In genomic region chr6:36139431-36139830, GRCh38 we compare ENCODE assay signal across 10 cellular contexts. TPM values are rescaled to one million over a fixed set of nuclear protein-coding genes. Genes with fewer than 3 reads are reported as not detected.
DNase-seq lines count a peak whose midpoint lies in the region; ATAC-seq and TF ChIP-seq lines count a peak whose summit lies in the region.
"Had no signal": no experiment of that assay in that cellular context is flagged by ENCODE, and none has a peak within 500 bp of the region (broad histone marks: within the 10 kb centered on the region; RNA-seq: fewer than 3 reads in every experiment).

No MANE protein-coding gene starts in this region.

- no peaks in the 10 kb centered on the region for H3K4me1 ChIP-seq in prostate gland (replicated peaks)

- H3K9me3 Mint-ChIP-seq in central memory CD8-positive, alpha-beta T cell: no peaks in the 10 kb centered on the region
- no peaks in the 10 kb centered on the region for H3K9me3 Mint-ChIP-seq in progenitor cell of endocrine pancreas (ENCODE audit: low read depth)
- H3K9me3 Mint-ChIP-seq: activated naive CD8-positive, alpha-beta T cell treated with anti-CD3 and anti-CD28 coated beads, Interleukin-2, amount 10 ng/mL, durations not matched to agents 7 days and 5 days; mesothelial cell of epicardium had no signal

- H3K9me3 ChIP-seq in prostate gland: no peaks in the 10 kb centered on the region

- H3K4me1 Mint-ChIP-seq in central memory CD8-positive, alpha-beta T cell: peaks cover 35% of the 10 kb centered on the region
- peaks cover 4% of the 10 kb centered on the region for H3K4me1 Mint-ChIP-seq in progenitor cell of endocrine pancreas (ENCODE audit: low read depth)

- ATAC-seq in central memory CD8-positive, alpha-beta T cell (replicated peaks; ENCODE audit: extremely low read depth, poor library complexity, severe bottlenecking): no peak
- ATAC-seq in HG03280 (IDR thresholded peaks at IDR 0.05; ENCODE audit: unreplicated experiment): no peak

- TF ChIP-seq POLR2A in prostate gland (IDR thresholded peaks at IDR 0.05): no peak

- H3K36me3 ChIP-seq in prostate gland: no peaks in the 10 kb centered on the region

- peak overlapping the region; percentile 50 for H3K27ac Mint-ChIP-seq in central memory CD8-positive, alpha-beta T cell (ENCODE audit: low read depth)
- no peak overlapping the region for H3K27ac Mint-ChIP-seq in progenitor cell of endocrine pancreas
- H3K27ac Mint-ChIP-seq: activated naive CD8-positive, alpha-beta T cell treated with anti-CD3 and anti-CD28 coated beads, Interleukin-2, amount 10 ng/mL, durations not matched to agents 7 days and 5 days; mesothelial cell of epicardium had no signal

- peak; percentile 41 for TF ChIP-seq CTCF in progenitor cell of endocrine pancreas (IDR thresholded peaks at IDR 0.05; ENCODE audit: unreplicated experiment)
- peak in 1 of 4 experiments; percentile 11 for TF ChIP-seq CTCF in prostate gland (IDR thresholded peaks at IDR 0.05)

- H3K27me3 ChIP-seq in prostate gland (replicated peaks; ENCODE audit: insufficient read depth): no peaks in the 10 kb centered on the region

- 46% methylated on average over 7 of the region's 7 CpGs for WGBS in prostate gland

- no peak overlapping the region for H3K4me3 Mint-ChIP-seq in central memory CD8-positive, alpha-beta T cell
- no peak overlapping the region for H3K4me3 Mint-ChIP-seq in progenitor cell of endocrine pancreas (ENCODE audit: low read depth)
- H3K4me3 Mint-ChIP-seq: activated naive CD8-positive, alpha-beta T cell treated with anti-CD3 and anti-CD28 coated beads, Interleukin-2, amount 10 ng/mL, durations not matched to agents 7 days and 5 days; mesothelial cell of epicardium had no signal

- peaks cover 33% of the 10 kb centered on the region for H3K36me3 Mint-ChIP-seq in central memory CD8-positive, alpha-beta T cell (ENCODE audit: insufficient read depth)
- H3K36me3 Mint-ChIP-seq in progenitor cell of endocrine pancreas (ENCODE audit: insufficient read depth): peaks cover 16% of the 10 kb centered on the region

- H3K27ac ChIP-seq in prostate gland: no peak overlapping the region

- DNase-seq in NCI-H1105 treated with DMSO at 0.1 percent for 48 hours (lab: John Stamatoyannopoulos, UW): peak; percentile 6
- no peak for DNase-seq in NCI-H1105 (lab: John Stamatoyannopoulos, UW)
- DNase-seq in NCI-H2227 (lab: John Stamatoyannopoulos, UW; ENCODE audit: unreplicated experiment): peak; percentile 73
- DNase-seq in central memory CD8-positive, alpha-beta T cell (ENCODE audit: low spot score in 2 of 2): no peak
- no peak for DNase-seq in progenitor cell of endocrine pancreas (ENCODE audit: low spot score, unreplicated experiment)
- no peak for DNase-seq in stimulated activated CD4-positive, alpha-beta T cell treated with anti-CD3 and anti-CD28 coated beads, Interleukin-4, amount 100 ng/mL, for 4 hours
- DNase-seq in prostate gland (ENCODE audit: low spot score): no peak
- DNase-seq: activated naive CD8-positive, alpha-beta T cell treated with anti-CD3 and anti-CD28 coated beads, Interleukin-2, amount 10 ng/mL, durations not matched to agents 7 days and 5 days had no signal

- H3K27me3 Mint-ChIP-seq in central memory CD8-positive, alpha-beta T cell: no peaks in the 10 kb centered on the region
- no peaks in the 10 kb centered on the region for H3K27me3 Mint-ChIP-seq in progenitor cell of endocrine pancreas
- H3K27me3 Mint-ChIP-seq: activated naive CD8-positive, alpha-beta T cell treated with anti-CD3 and anti-CD28 coated beads, Interleukin-2, amount 10 ng/mL, durations not matched to agents 7 days and 5 days had no signal

- H3K4me3 ChIP-seq in prostate gland: no peak overlapping the region

- intact Hi-C loops in prostate gland (cut with DNase I): no loop called here

RNA-seq across cellular contexts. Expression of gene MAPK13, which starts 9.1 kb away (rescaled TPM):
- total RNA-seq in progenitor cell of endocrine pancreas (41.2 and 42.9 TPM in 2 replicates), prostate gland (10 to 100 TPM; 34.6 to 53.5 TPM)

RNA-seq across cellular contexts. Expression of gene BRPF3, which starts 57.1 kb away (rescaled TPM):
- total RNA-seq in progenitor cell of endocrine pancreas (65.8 and 73.1 TPM in 2 replicates), prostate gland (10 to 100 TPM; 33.2 to 72.1 TPM)

Comparison
In these comparisons a context has a peak if more than half of its experiments do, and no peak if none do; other contexts are left out.
1. DNase-seq: peak in NCI-H1105 treated with DMSO at 0.1 percent for 48 hours (single experiment) and NCI-H2227 (single experiment); none in NCI-H1105 (single experiment), central memory CD8-positive, alpha-beta T cell (0 of 2), progenitor cell of endocrine pancreas (single experiment), stimulated activated CD4-positive, alpha-beta T cell treated with anti-CD3 and anti-CD28 coated beads, Interleukin-4, amount 100 ng/mL, for 4 hours (0 of 2) and prostate gland (single experiment).